25 cellular contexts compared by ENCODE assay signal in genomic region chr6:152189736-152190135, GRCh38.
DNase-seq lines count a peak whose midpoint lies in the region; ATAC-seq and TF ChIP-seq lines count a peak whose summit lies in the region.
"Had no signal": no experiment of that assay in that cellular context is flagged by ENCODE, and none has a peak within 500 bp of the region (broad histone marks: within the 10 kb centered on the region; RNA-seq: fewer than 3 reads in every experiment).

No MANE protein-coding gene starts in this region.

- H3K4me3 ChIP-seq in CD4-positive, CD25-positive, alpha-beta regulatory T cell (ENCODE audit: low read depth, low read length), result no peak overlapping the region
- H3K4me3 ChIP-seq in CD8-positive, alpha-beta memory T cell (ENCODE audit: low read length), result no peak overlapping the region
- H3K4me3 ChIP-seq in trophoblast cell (ENCODE audit: low read depth, low read length) (no peak overlapping the region), mucosa of descending colon (no peak overlapping the region)
- H3K4me3 ChIP-seq: gastroesophageal sphincter, tibial nerve had no signal

- no peak overlapping the region for H3K27ac ChIP-seq in CD4-positive, CD25-positive, alpha-beta regulatory T cell (ENCODE audit: insufficient read depth, low read length, poor library complexity, severe bottlenecking)
- H3K27ac ChIP-seq in CD8-positive, alpha-beta memory T cell (ENCODE audit: low read depth, low read length), result no peak overlapping the region
- no peak overlapping the region for H3K27ac ChIP-seq in trophoblast cell (ENCODE audit: low read depth, low read length)
- H3K27ac ChIP-seq: gastroesophageal sphincter, KMS-11, tibial nerve had no signal

- no peak for ATAC-seq in CD4-positive, CD25-positive, alpha-beta regulatory T cell (ENCODE audit: low read depth in 2 of 2)
- no peak for ATAC-seq in mucosa of descending colon
- ATAC-seq: gastroesophageal sphincter, Right ventricle myocardium inferior had no signal

- H3K4me3 Mint-ChIP-seq in CD4-positive, CD25-positive, alpha-beta regulatory T cell, result peak overlapping the region in 1 of 4 donors; percentile 65
- no peak overlapping the region for H3K4me3 Mint-ChIP-seq in CD8-positive, alpha-beta memory T cell
- H3K4me3 Mint-ChIP-seq: brain, nephron had no signal

- no peak overlapping the region for H2AFZ ChIP-seq in trophoblast cell (ENCODE audit: insufficient read depth, low read length, poor library complexity)

- peaks cover 30 to 65% (median 38%) of the 10 kb centered on the region in 4 donors for H3K4me1 Mint-ChIP-seq in CD4-positive, CD25-positive, alpha-beta regulatory T cell
- peaks cover 54 to 71% (median 64%) of the 10 kb centered on the region in 3 donors for H3K4me1 Mint-ChIP-seq in CD8-positive, alpha-beta memory T cell
- H3K4me1 Mint-ChIP-seq: brain, nephron had no signal

- H3K9me3 Mint-ChIP-seq in CD4-positive, CD25-positive, alpha-beta regulatory T cell, result peaks cover 3 to 23% (median 4%) of the 10 kb centered on the region in 7 donors
- peaks cover 0 to 17% (median 4%) of the 10 kb centered on the region in 5 donors for H3K9me3 Mint-ChIP-seq in CD8-positive, alpha-beta memory T cell

- in situ Hi-C loops in KBM-7 (cut with MboI; ENCODE audit: low pct_unique_long_range_greater_than_20kb, low sequenced_read_pairs), result no loop called here

- POLR2A ChIA-PET in CD8-positive, alpha-beta memory T cell (lab: Charles Lee), result no interaction called here

- H2AK5ac ChIP-seq in trophoblast cell (ENCODE audit: low read length), result no peak overlapping the region

- peaks cover 51% of the 10 kb centered on the region for H3K36me3 Mint-ChIP-seq in CD4-positive, CD25-positive, alpha-beta regulatory T cell
- H3K36me3 Mint-ChIP-seq in CD8-positive, alpha-beta memory T cell, result peaks cover 23 to 52% (median 31%) of the 10 kb centered on the region in 3 donors

- H3K4me1 ChIP-seq in CD4-positive, CD25-positive, alpha-beta regulatory T cell (ENCODE audit: control insufficient read depth, insufficient read depth, low read length, poor library complexity, severe bottlenecking), result peaks cover 22% of the 10 kb centered on the region
- peaks cover 24% of the 10 kb centered on the region for H3K4me1 ChIP-seq in CD8-positive, alpha-beta memory T cell (ENCODE audit: insufficient read depth, low read length)
- H3K4me1 ChIP-seq in trophoblast cell (ENCODE audit: control insufficient read depth in 1 of 2, insufficient read depth in 2 of 2, low read length in 2 of 2) (no peaks in the 10 kb centered on the region), mucosa of descending colon (ENCODE audit: low read depth) (no peaks in the 10 kb centered on the region)
- H3K4me1 ChIP-seq: gastroesophageal sphincter, tibial nerve had no signal

- no peak overlapping the region for H2BK120ac ChIP-seq in trophoblast cell (ENCODE audit: insufficient read depth, low read length, poor library complexity)

- H3K9ac ChIP-seq in trophoblast cell (ENCODE audit: low read length), result no peak overlapping the region
- H3K9ac ChIP-seq: KMS-11 had no signal

- H3K27me3 Mint-ChIP-seq in CD4-positive, CD25-positive, alpha-beta regulatory T cell, result no peaks in the 10 kb centered on the region
- no peaks in the 10 kb centered on the region for H3K27me3 Mint-ChIP-seq in CD8-positive, alpha-beta memory T cell
- H3K27me3 Mint-ChIP-seq: brain had no signal

- no peak for TF ChIP-seq CTCF in mucosa of descending colon (IDR thresholded peaks at IDR 0.05)

- peaks cover 9% of the 10 kb centered on the region for H3K36me3 ChIP-seq in CD4-positive, CD25-positive, alpha-beta regulatory T cell (ENCODE audit: control insufficient read depth, insufficient read depth, low read length)
- no peaks in the 10 kb centered on the region for H3K36me3 ChIP-seq in CD8-positive, alpha-beta memory T cell (ENCODE audit: insufficient read depth, low read length)
- H3K36me3 ChIP-seq in trophoblast cell (ENCODE audit: control insufficient read depth in 1 of 2, insufficient read depth in 2 of 2, low read length in 2 of 2) (no peaks in the 10 kb centered on the region), mucosa of descending colon (ENCODE audit: low read depth) (no peaks in the 10 kb centered on the region)

- intact Hi-C loops in mucosa of descending colon (cut with DNase I, micrococcal nuclease), result no loop called here

- DNase-seq in CD4-positive, CD25-positive, alpha-beta regulatory T cell, result no peak
- no peak for DNase-seq in CD8-positive, alpha-beta memory T cell
- DNase-seq in amniotic epithelial cell (ENCODE audit: low read depth) (peak; percentile 54), foreskin melanocyte (peak; percentile 29), KBM-7 (no peak), trophoblast cell (no peak), cortex of kidney (lab: John Stamatoyannopoulos, UW) (no peak), mucosa of descending colon (no peak)
- DNase-seq: activated CD4-positive, alpha-beta T cell treated with anti-CD3 and anti-CD28 coated beads, Interleukin-2, amount 50 U/mL, for 1 hour; activated naive CD4-positive, alpha-beta T cell treated with anti-CD3 and anti-CD28 coated beads, Interleukin-2, amount 50 U/mL, for 16 hours; activated T-cell treated with anti-CD3 and anti-CD28 coated beads for 4 hours; dermis blood vessel endothelial cell; DND-41; H7; MV-4-11; NCI-H1694 treated with DMSO at 0.1 percent for 48 hours; stimulated activated CD4-positive, alpha-beta T cell treated with anti-CD3 and anti-CD28 coated beads, Interleukin-1b, Interleukin-23, amount 100 ng/mL, for 48 hours; stimulated activated naive CD4-positive, alpha-beta T cell; SW 1271 had no signal

- H3K27ac Mint-ChIP-seq in CD4-positive, CD25-positive, alpha-beta regulatory T cell, result peak overlapping the region; percentile 4 to 79 (median 67)
- peak overlapping the region in 7 of 8 donors; percentile 17 to 84 (median 65) for H3K27ac Mint-ChIP-seq in CD8-positive, alpha-beta memory T cell
- H3K27ac Mint-ChIP-seq: brain, nephron had no signal

- H3K4me2 ChIP-seq in trophoblast cell (ENCODE audit: low read length), result no peak overlapping the region
- H3K4me2 ChIP-seq: KMS-11 had no signal

- no peaks in the 10 kb centered on the region for H3K27me3 ChIP-seq in CD4-positive, CD25-positive, alpha-beta regulatory T cell (ENCODE audit: control insufficient read depth, insufficient read depth, low read length)
- no peaks in the 10 kb centered on the region for H3K27me3 ChIP-seq in CD8-positive, alpha-beta memory T cell (ENCODE audit: insufficient read depth, low read length, poor library complexity, severe bottlenecking)
- H3K27me3 ChIP-seq in trophoblast cell (ENCODE audit: insufficient read depth, low read length), result no peaks in the 10 kb centered on the region
- H3K27me3 ChIP-seq: gastroesophageal sphincter, tibial nerve had no signal

- H2BK5ac ChIP-seq in trophoblast cell (ENCODE audit: low read depth, low read length, poor library complexity), result no peak overlapping the region

- H4K8ac ChIP-seq in trophoblast cell (ENCODE audit: low read depth, low read length), result no peak overlapping the region

- no peaks in the 10 kb centered on the region for H3K79me2 ChIP-seq in trophoblast cell (ENCODE audit: control insufficient read depth, insufficient read depth, low read length, poor library complexity)

- H3K79me1 ChIP-seq in trophoblast cell (ENCODE audit: low read length), result no peaks in the 10 kb centered on the region

- no peak overlapping the region for H3K18ac ChIP-seq in trophoblast cell (ENCODE audit: low read length)

- peaks cover 7 to 10% of the 10 kb centered on the region in 2 experiments for H3K9me3 ChIP-seq in CD4-positive, CD25-positive, alpha-beta regulatory T cell (ENCODE audit: control insufficient read depth in 2 of 2, low read length in 2 of 2)
- no peaks in the 10 kb centered on the region for H3K9me3 ChIP-seq in CD8-positive, alpha-beta memory T cell (ENCODE audit: low read length)
- H3K9me3 ChIP-seq in trophoblast cell (ENCODE audit: insufficient read depth, low read depth, low read length), result no peaks in the 10 kb centered on the region
- H3K9me3 ChIP-seq in mucosa of descending colon, result no peaks in the 10 kb centered on the region
- H3K9me3 ChIP-seq: gastroesophageal sphincter, tibial nerve had no signal

- no peak overlapping the region for H2BK12ac ChIP-seq in trophoblast cell (ENCODE audit: low read length)

- no peak overlapping the region for H3K4ac ChIP-seq in trophoblast cell (ENCODE audit: low read depth, low read length)

- CTCF ChIA-PET in CD8-positive, alpha-beta memory T cell (lab: Charles Lee), result no interaction called here

- H4K12ac ChIP-seq in trophoblast cell (ENCODE audit: low read depth, low read length), result no peak overlapping the region

- H3K23ac ChIP-seq in trophoblast cell (ENCODE audit: low read length), result no peak overlapping the region

- no peak overlapping the region for H4K91ac ChIP-seq in trophoblast cell (ENCODE audit: low read depth, low read length)

- no peak overlapping the region for H3K14ac ChIP-seq in trophoblast cell (ENCODE audit: low read length)

- WGBS in trophoblast cell (ENCODE audit: extremely low coverage, insufficient coverage, insufficient read length), result no CpG with 5 or more reads among the region's 2 CpGs

Comparison
In these comparisons a context has a peak if more than half of its experiments do, and no peak if none do; other contexts are left out.
1. DNase-seq: peak in amniotic epithelial cell (single experiment) and foreskin melanocyte (single experiment); none in CD4-positive, CD25-positive, alpha-beta regulatory T cell (0 of 3), CD8-positive, alpha-beta memory T cell (0 of 5), KBM-7 (single experiment), trophoblast cell (0 of 2), cortex of kidney (single experiment) and mucosa of descending colon (0 of 3).